8 cellular contexts compared by ENCODE assay signal in genomic region chr5:14142856-14143508, GRCh38. TPM values are rescaled to one million over a fixed set of nuclear protein-coding genes. Genes with fewer than 3 reads are reported as not detected.
DNase-seq lines count a peak whose midpoint lies in the region; ATAC-seq, FAIRE-seq and TF ChIP-seq lines count a peak whose summit lies in the region.

Gene TRIO, plus strand, starts transcription at chr5:14143342. Its CDS starts 384 bp downstream, at chr5:14143726.

- H3K4me3 Mint-ChIP-seq in T-helper 2 cell treated with Interferon-gamma antibody and Interleukin-4, amounts not matched to agents 5 μg/mL and 100 μg/mL, for 36 hours = peak within 1 kb of the TSS; percentile 82

- RAD21 ChIA-PET in GM12878 (lab: Charles Lee; ENCODE audit: unreplicated experiment) = interaction anchor here (0.7 to 17.7 kb wide), 10 partner anchors 13 to 525 kb away, joined by 3 to 373 read pairs (median 6); no protein-coding TSS in a partner anchor

- peak; percentile 73 for TF ChIP-seq POLR2A in GM12878 (IDR thresholded peaks at IDR 0.05; ENCODE audit: low read depth, low read length)

- 0 out of 2 replicates have a peak, but pooled peaks have one; percentile 11 for TF ChIP-seq RAD21 in GM12878 (IDR thresholded peaks at IDR 0.05; ENCODE audit: insufficient read depth, low read depth, low read length)

- in situ Hi-C loops in GM12878 (cut with MboI) = no loop called here

- H3K27me3 ChIP-seq in GM12878 (replicated peaks in 1 of 2; ENCODE audit: control insufficient read depth in 2 of 2, insufficient read depth in 2 of 2, low read length in 1 of 2) = no peaks in the 10 kb centered on the region

- peak within 1 kb of the TSS; percentile 89 for H3K4me3 ChIP-seq in GM12875 (ENCODE audit: low read depth, low read length)
- peak within 1 kb of the TSS; percentile 100 for H3K4me3 ChIP-seq in GM12878

- 1% methylated on average over 34 of the region's 74 CpGs for WGBS in GM12878 (ENCODE audit: insufficient coverage, insufficient replicate concordance, low lambda C conversion rate, missing lambda C conversion rate)

- H4K20me1 ChIP-seq in GM12878 (ENCODE audit: control insufficient read depth, insufficient read depth) = no peaks in the 10 kb centered on the region

- no TSS peak for BruUV-seq in GM12878 (replicated peaks; lab: Mats Ljungman, UMichigan)

- peak; percentile 74 for FAIRE-seq in GM12878 (lab: Jason Lieb, UNC)

- no peaks in the 10 kb centered on the region for H3K36me3 ChIP-seq in GM12878 (ENCODE audit: control insufficient read depth in 2 of 2, insufficient read depth in 2 of 2, low read length in 1 of 2)

- SMC1A ChIA-PET in GM12878 (lab: Charles Lee; ENCODE audit: uncharacterized antibody, unreplicated experiment) = interaction anchor here (0.7 to 13.1 kb wide), 4 partner anchors 34 to 273 kb away, joined by 3 to 225 read pairs (median 16); no protein-coding TSS in a partner anchor

- peak within 1 kb of the TSS; percentile 84 for H3K9ac ChIP-seq in GM12878 (ENCODE audit: control insufficient read depth, insufficient read depth, low read length)

- peak within 1 kb of the TSS; percentile 64 for H3K4me2 ChIP-seq in GM12878 (ENCODE audit: control insufficient read depth, insufficient read depth)

- no peaks in the 10 kb centered on the region for H3K36me3 Mint-ChIP-seq in T-helper 2 cell treated with Interferon-gamma antibody and Interleukin-4, amounts not matched to agents 5 μg/mL and 100 μg/mL, for 36 hours (ENCODE audit: low read depth)

- DNase-seq in NCI-H1436 treated with DMSO at 0.1 percent for 48 hours (lab: John Stamatoyannopoulos, UW) (peak; percentile 24), GM12878 (ENCODE audit: low read depth, low spot score) (no peak), iPS DF 19.7 (ENCODE audit: low read depth, low spot score) (peak; percentile 50), sciatic nerve (ENCODE audit: low spot score) (peak; percentile 97), AML-193 (lab: John Stamatoyannopoulos, UW) (no peak)
- peak; percentile 70 for DNase-seq in T-helper 2 cell treated with Interferon-gamma antibody and Interleukin-4, amounts not matched to agents 5 μg/mL and 100 μg/mL, for 36 hours (ENCODE audit: low spot score)

- peak within 1 kb of the TSS; percentile 70 for H3K27ac ChIP-seq in GM12878 (ENCODE audit: control insufficient read depth, insufficient read depth)

- TF ChIP-seq CTCF in GM12875 (IDR thresholded peaks at IDR 0.05; ENCODE audit: borderline replicate concordance, insufficient read depth, low read depth, low read length) = peak; percentile 64
- peak; percentile 44 to 56 (median 53); a peak in 5 of 6 replicates for TF ChIP-seq CTCF in GM12878 (IDR thresholded peaks at IDR 0.05 in 2 of 3, conservative IDR thresholded peaks at IDR 0.05 in 1 of 3; ENCODE audit: control insufficient read depth in 2 of 3, extremely low read depth in 1 of 3, insufficient read depth in 1 of 3, low read depth in 3 of 3, low read length in 3 of 3)

- POLR2A ChIA-PET in GM12878 (lab: Charles Lee) = interaction anchor here (1.0 to 22.7 kb wide), 7 partner anchors 12 to 105 kb away, joined by 3 to 347 read pairs (median 7); no protein-coding TSS in a partner anchor

- H3K9me3 ChIP-seq in GM12878 (replicated peaks; ENCODE audit: control insufficient read depth, insufficient read depth, low read length) = no peaks in the 10 kb centered on the region; the same call in 2 of the 3 replicates

- CTCF ChIA-PET in GM12878 (lab: Yijun Ruan, JAX) = interaction anchor here (0.6 to 1.8 kb wide), 8 partner anchors 17 to 725 kb away, joined by 3 to 8 read pairs (median 4); no protein-coding TSS in a partner anchor

- peak within 1 kb of the TSS; percentile 41 for H3K27ac Mint-ChIP-seq in T-helper 2 cell treated with Interferon-gamma antibody and Interleukin-4, amounts not matched to agents 5 μg/mL and 100 μg/mL, for 36 hours

- peaks cover 46% of the 10 kb centered on the region for H3K79me2 ChIP-seq in GM12878 (ENCODE audit: control insufficient read depth, insufficient read depth, low read length)

- no peaks in the 10 kb centered on the region for H3K9me3 Mint-ChIP-seq in T-helper 2 cell treated with Interferon-gamma antibody and Interleukin-4, amounts not matched to agents 5 μg/mL and 100 μg/mL, for 36 hours

- peaks cover 14% of the 10 kb centered on the region for H3K4me1 ChIP-seq in GM12878 (ENCODE audit: control insufficient read depth, insufficient read depth, low read length)

- peak; percentile 53 for ATAC-seq in HG02798 (IDR thresholded peaks at IDR 0.05; ENCODE audit: poor library complexity, unreplicated experiment)
- peak; percentile 63 for ATAC-seq in GM12878
- ATAC-seq in sciatic nerve = peak; percentile 96

- TF ChIP-seq EP300 in GM12878 (IDR thresholded peaks at IDR 0.05; ENCODE audit: borderline replicate concordance in 1 of 2, control insufficient read depth in 1 of 2, low read depth in 2 of 2, low read length in 2 of 2) = no peak

- peaks cover 7% of the 10 kb centered on the region for H3K4me1 Mint-ChIP-seq in T-helper 2 cell treated with Interferon-gamma antibody and Interleukin-4, amounts not matched to agents 5 μg/mL and 100 μg/mL, for 36 hours (ENCODE audit: low read depth)

- peaks cover 50% of the 10 kb centered on the region for H3K27me3 Mint-ChIP-seq in T-helper 2 cell treated with Interferon-gamma antibody and Interleukin-4, amounts not matched to agents 5 μg/mL and 100 μg/mL, for 36 hours (ENCODE audit: low read depth)

- intact Hi-C loops in GM12878 (cut with micrococcal nuclease; ENCODE audit: unreplicated experiment) = loop anchor here (1.0 kb wide), 1 partner anchor 34 kb away; no protein-coding TSS in a partner anchor
- intact Hi-C loops in sciatic nerve (cut with DNase I) = loop anchor here (5.0 kb wide), 1 partner anchor 119 kb away; no protein-coding TSS in a partner anchor

- H2AFZ ChIP-seq in GM12878 (ENCODE audit: control insufficient read depth, low read depth, low read length) = peak within 1 kb of the TSS; percentile 74

TF ChIP-seq in GM12878, 131 proteins besides CTCF, POLR2A, EP300 and RAD21 (continues in another document):
- TF ChIP-seq IKZF1 (conservative IDR thresholded peaks at IDR 0.05) (peak; percentile 77), ETV6 (conservative IDR thresholded peaks at IDR 0.05 in 1 of 2, IDR thresholded peaks at IDR 0.05 in 1 of 2; ENCODE audit: borderline replicate concordance in 1 of 2, low read depth in 1 of 2) (0 out of 4 replicates have a peak, but pooled peaks of 1 of the 2 experiments have one; percentile 40), ZNF384 (IDR thresholded peaks at IDR 0.05; ENCODE audit: borderline replicate concordance, low read depth, low read length) (no peak; the same call in 1 of the 2 replicates), MAX (IDR thresholded peaks at IDR 0.05; ENCODE audit: low read depth, low read length) (no peak), RUNX3 (IDR thresholded peaks at IDR 0.05; ENCODE audit: low read length) (no peak), SPI1 (IDR thresholded peaks at IDR 0.05; ENCODE audit: borderline replicate concordance, insufficient read depth, low read depth, low read length) (no peak)
- TF ChIP-seq, protein P1, sequence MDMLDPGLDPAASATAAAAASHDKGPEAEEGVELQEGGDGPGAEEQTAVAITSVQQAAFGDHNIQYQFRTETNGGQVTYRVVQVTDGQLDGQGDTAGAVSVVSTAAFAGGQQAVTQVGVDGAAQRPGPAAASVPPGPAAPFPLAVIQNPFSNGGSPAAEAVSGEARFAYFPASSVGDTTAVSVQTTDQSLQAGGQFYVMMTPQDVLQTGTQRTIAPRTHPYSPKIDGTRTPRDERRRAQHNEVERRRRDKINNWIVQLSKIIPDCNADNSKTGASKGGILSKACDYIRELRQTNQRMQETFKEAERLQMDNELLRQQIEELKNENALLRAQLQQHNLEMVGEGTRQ (IDR thresholded peaks at IDR 0.05; ENCODE audit: borderline replicate concordance, low read depth, low read length) = no peak

RNA-seq across cellular contexts. Expression of gene TRIO, which starts in this region (rescaled TPM):
- 1,689 and 1,819 TPM in 2 replicates for total RNA-seq in GM12878 (2013; cell fraction: nucleolus; rRNA removed)
- total RNA-seq in GM12878 (2014; rRNA removed) (49.0 and 50.6 TPM in 2 replicates), GM12878 (2014; rRNA removed; fragmentation: Illumina TruSeq; extraction: Trizol) (48.9 and 56.3 TPM in 2 replicates), GM12878 (2021) (87.3 and 96.4 TPM in 2 replicates), sciatic nerve (192 TPM)
- 62.6 TPM for polyA plus RNA-seq in GM12878 (2011; ENCODE audit: low read depth)
- polyA plus RNA-seq in GM12878 (2011; rRNA removed) (67.6 and 71.9 TPM in 2 replicates), GM12878 (2014; fragmentation: Illumina TruSeq; extraction: Trizol) (41.3 and 57.2 TPM in 2 replicates), GM12878 (2014; fragmentation: Nextera tagmentation; extraction: Ambion mirVana) (1 to 10 TPM; 5.1 to 5.8 TPM), GM12878 (2014; rRNA removed) (40.2 and 49.4 TPM in 2 replicates), GM12878 (2016; fragmentation: Nextera tagmentation; extraction: Ambion mirVana) (10 to 100 TPM in 1 of 2 experiments, 1 to 10 TPM in 1; 10.0 to 11.2 TPM)
- polyA plus RNA-seq in GM12878 (2011; cell fraction: cytosol; rRNA removed) = 46.8 and 51.7 TPM in 2 replicates
- polyA plus RNA-seq in GM12878 (2011; cell fraction: nucleus; rRNA removed) = 366 and 390 TPM in 2 replicates
- polyA plus RNA-seq in GM12878 (2012) = 54.9 and 67.5 TPM in 2 replicates
- polyA minus RNA-seq in GM12878 (2011; rRNA and poly(A)+ RNA removed) = 414 and 436 TPM in 2 replicates
- polyA minus RNA-seq in GM12878 (2011; cell fraction: cytosol; rRNA and poly(A)+ RNA removed) = 45.6 and 49.8 TPM in 2 replicates
- 344 and 514 TPM in 2 replicates for polyA minus RNA-seq in GM12878 (2011; cell fraction: nucleus; rRNA and poly(A)+ RNA removed)

Comparison
In these comparisons a context has a peak if more than half of its experiments do, and no peak if none do; other contexts are left out.
1. DNase-seq: peak in NCI-H1436 treated with DMSO at 0.1 percent for 48 hours (single experiment), T-helper 2 cell treated with Interferon-gamma antibody and Interleukin-4, amounts not matched to agents 5 μg/mL and 100 μg/mL, for 36 hours (single experiment), iPS DF 19.7 (single experiment) and sciatic nerve (single experiment); none in GM12878 (single experiment) and AML-193 (0 of 2).
2. Peak in every context shown above with its lines, with median percentiles within 50 percentile points of each other: ATAC-seq.